1 cellular context compared by ENCODE assay signal in the genomic region with DNA sequence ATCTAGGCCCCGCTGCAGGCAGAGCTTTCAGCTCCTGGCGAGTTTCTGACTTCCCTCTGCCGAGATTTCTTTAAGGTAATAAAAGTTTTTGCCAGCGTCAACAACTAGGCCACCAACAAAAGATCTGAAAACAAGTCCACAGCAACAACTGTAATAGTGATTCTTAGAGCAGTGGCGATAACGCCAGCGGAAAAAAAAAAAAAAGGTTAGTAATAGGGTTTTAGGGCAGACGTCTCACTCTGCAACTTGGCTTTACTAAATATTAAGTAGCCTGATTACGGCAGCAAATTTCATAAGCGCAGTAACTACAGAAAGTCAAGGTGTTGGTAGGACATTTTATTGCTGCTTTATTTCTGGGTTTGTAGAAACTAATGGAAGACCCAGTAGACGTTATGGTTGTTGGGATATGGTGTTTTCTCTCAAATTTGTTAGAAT.
A peak's percentile ranks its signal among the peaks of the same experiment; 100 is the strongest.
TF ChIP-seq lines count a peak whose summit lies in the region.

No MANE protein-coding gene starts in this region.

TF ChIP-seq in H1, 55 proteins besides CTCF, POLR2A, EP300 and RAD21:
- TF ChIP-seq ASH2L (IDR thresholded peaks at IDR 0.05; ENCODE audit: low read length) (peak; percentile 25), MAFK (IDR thresholded peaks at IDR 0.05; ENCODE audit: low read depth, low read length) (no peak), ZNF274 (IDR thresholded peaks at IDR 0.05; ENCODE audit: borderline replicate concordance, extremely low read depth, low read length) (no peak), TEAD4 (IDR thresholded peaks at IDR 0.05; ENCODE audit: low read depth, low read length) (no peak), KDM4A (IDR thresholded peaks at IDR 0.05; ENCODE audit: low read depth, low read length, severe bottlenecking) (peak; percentile 8)
- TF ChIP-seq, protein P1, sequence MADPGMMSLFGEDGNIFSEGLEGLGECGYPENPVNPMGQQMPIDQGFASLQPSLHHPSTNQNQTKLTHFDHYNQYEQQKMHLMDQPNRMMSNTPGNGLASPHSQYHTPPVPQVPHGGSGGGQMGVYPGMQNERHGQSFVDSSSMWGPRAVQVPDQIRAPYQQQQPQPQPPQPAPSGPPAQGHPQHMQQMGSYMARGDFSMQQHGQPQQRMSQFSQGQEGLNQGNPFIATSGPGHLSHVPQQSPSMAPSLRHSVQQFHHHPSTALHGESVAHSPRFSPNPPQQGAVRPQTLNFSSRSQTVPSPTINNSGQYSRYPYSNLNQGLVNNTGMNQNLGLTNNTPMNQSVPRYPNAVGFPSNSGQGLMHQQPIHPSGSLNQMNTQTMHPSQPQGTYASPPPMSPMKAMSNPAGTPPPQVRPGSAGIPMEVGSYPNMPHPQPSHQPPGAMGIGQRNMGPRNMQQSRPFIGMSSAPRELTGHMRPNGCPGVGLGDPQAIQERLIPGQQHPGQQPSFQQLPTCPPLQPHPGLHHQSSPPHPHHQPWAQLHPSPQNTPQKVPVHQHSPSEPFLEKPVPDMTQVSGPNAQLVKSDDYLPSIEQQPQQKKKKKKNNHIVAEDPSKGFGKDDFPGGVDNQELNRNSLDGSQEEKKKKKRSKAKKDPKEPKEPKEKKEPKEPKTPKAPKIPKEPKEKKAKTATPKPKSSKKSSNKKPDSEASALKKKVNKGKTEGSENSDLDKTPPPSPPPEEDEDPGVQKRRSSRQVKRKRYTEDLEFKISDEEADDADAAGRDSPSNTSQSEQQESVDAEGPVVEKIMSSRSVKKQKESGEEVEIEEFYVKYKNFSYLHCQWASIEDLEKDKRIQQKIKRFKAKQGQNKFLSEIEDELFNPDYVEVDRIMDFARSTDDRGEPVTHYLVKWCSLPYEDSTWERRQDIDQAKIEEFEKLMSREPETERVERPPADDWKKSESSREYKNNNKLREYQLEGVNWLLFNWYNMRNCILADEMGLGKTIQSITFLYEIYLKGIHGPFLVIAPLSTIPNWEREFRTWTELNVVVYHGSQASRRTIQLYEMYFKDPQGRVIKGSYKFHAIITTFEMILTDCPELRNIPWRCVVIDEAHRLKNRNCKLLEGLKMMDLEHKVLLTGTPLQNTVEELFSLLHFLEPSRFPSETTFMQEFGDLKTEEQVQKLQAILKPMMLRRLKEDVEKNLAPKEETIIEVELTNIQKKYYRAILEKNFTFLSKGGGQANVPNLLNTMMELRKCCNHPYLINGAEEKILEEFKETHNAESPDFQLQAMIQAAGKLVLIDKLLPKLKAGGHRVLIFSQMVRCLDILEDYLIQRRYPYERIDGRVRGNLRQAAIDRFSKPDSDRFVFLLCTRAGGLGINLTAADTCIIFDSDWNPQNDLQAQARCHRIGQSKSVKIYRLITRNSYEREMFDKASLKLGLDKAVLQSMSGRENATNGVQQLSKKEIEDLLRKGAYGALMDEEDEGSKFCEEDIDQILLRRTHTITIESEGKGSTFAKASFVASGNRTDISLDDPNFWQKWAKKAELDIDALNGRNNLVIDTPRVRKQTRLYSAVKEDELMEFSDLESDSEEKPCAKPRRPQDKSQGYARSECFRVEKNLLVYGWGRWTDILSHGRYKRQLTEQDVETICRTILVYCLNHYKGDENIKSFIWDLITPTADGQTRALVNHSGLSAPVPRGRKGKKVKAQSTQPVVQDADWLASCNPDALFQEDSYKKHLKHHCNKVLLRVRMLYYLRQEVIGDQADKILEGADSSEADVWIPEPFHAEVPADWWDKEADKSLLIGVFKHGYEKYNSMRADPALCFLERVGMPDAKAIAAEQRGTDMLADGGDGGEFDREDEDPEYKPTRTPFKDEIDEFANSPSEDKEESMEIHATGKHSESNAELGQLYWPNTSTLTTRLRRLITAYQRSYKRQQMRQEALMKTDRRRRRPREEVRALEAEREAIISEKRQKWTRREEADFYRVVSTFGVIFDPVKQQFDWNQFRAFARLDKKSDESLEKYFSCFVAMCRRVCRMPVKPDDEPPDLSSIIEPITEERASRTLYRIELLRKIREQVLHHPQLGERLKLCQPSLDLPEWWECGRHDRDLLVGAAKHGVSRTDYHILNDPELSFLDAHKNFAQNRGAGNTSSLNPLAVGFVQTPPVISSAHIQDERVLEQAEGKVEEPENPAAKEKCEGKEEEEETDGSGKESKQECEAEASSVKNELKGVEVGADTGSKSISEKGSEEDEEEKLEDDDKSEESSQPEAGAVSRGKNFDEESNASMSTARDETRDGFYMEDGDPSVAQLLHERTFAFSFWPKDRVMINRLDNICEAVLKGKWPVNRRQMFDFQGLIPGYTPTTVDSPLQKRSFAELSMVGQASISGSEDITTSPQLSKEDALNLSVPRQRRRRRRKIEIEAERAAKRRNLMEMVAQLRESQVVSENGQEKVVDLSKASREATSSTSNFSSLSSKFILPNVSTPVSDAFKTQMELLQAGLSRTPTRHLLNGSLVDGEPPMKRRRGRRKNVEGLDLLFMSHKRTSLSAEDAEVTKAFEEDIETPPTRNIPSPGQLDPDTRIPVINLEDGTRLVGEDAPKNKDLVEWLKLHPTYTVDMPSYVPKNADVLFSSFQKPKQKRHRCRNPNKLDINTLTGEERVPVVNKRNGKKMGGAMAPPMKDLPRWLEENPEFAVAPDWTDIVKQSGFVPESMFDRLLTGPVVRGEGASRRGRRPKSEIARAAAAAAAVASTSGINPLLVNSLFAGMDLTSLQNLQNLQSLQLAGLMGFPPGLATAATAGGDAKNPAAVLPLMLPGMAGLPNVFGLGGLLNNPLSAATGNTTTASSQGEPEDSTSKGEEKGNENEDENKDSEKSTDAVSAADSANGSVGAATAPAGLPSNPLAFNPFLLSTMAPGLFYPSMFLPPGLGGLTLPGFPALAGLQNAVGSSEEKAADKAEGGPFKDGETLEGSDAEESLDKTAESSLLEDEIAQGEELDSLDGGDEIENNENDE (IDR thresholded peaks at IDR 0.05; ENCODE audit: insufficient replicate concordance, low read length): no peak
TF ChIP-seq in H1: peak in this region for 2.
